In genomic region chr5:116032094-116032517, GRCh38 we compare ENCODE assay signal across 1 cellular context.
A peak's percentile ranks its signal among the peaks of the same experiment; 100 is the strongest.
TF ChIP-seq lines count a peak whose summit lies in the region.

Gene ARL14EPL, plus strand, starts transcription at chr5:116032472. Its CDS starts 18,994 bp downstream, at chr5:116051466.

TF ChIP-seq in HepG2, 621 proteins besides CTCF, POLR2A, EP300 and RAD21 (continued from another document):
- TF ChIP-seq SOX13 (IDR thresholded peaks at IDR 0.05) (no peak), SOX13 (CRISPR knock-in tag; conservative IDR thresholded peaks at IDR 0.05 in 1 of 2, IDR thresholded peaks at IDR 0.05 in 1 of 2) (peak in 1 of 2 experiments; percentile 10; a peak in 1 of 4 replicates), RARA (CRISPR knock-in tag; IDR thresholded peaks at IDR 0.05) (peak; percentile 78), ATF4 (CRISPR knock-in tag; IDR thresholded peaks at IDR 0.05) (peak in 1 of 2 experiments; percentile 60; a peak in 1 of 4 replicates), SMC3 (IDR thresholded peaks at IDR 0.05; ENCODE audit: low read length) (peak; percentile 30; the same call in 1 of the 2 replicates), CEBPB (IDR thresholded peaks at IDR 0.05; ENCODE audit: borderline replicate concordance, low read depth, low read length) (peak; percentile 47; the same call in 1 of the 2 replicates), STAG1 (CRISPR knock-in tag; IDR thresholded peaks at IDR 0.05) (peak; percentile 64), FOSL2 (CRISPR knock-in tag; IDR thresholded peaks at IDR 0.05) (peak; percentile 86), ZNF766 (CRISPR knock-in tag; IDR thresholded peaks at IDR 0.05; ENCODE audit: borderline replicate concordance) (no peak)
